33 cellular contexts compared by ENCODE assay signal in genomic region chr9:83479765-83480164, GRCh38.
"Had no signal": no experiment of that assay in that cellular context is flagged by ENCODE, and none has a peak within 500 bp of the region (broad histone marks: within the 10 kb centered on the region; RNA-seq: fewer than 3 reads in every experiment).

No MANE protein-coding gene starts in this region.

- H3K27ac ChIP-seq: adrenal gland, body of pancreas, brain microvascular endothelial cell, breast epithelium, VCaP had no signal

- H3K4me3 ChIP-seq: adrenal gland, body of pancreas, breast epithelium had no signal

- H3K36me3 ChIP-seq: adrenal gland, brain microvascular endothelial cell, breast epithelium had no signal

- DNase-seq: activated B cell treated with CpG ODN at 0.5 μM for 24 hours; activated CD4-positive, alpha-beta memory T cell treated with anti-CD3 and anti-CD28 coated beads for 36 hours; activated CD4-positive, alpha-beta T cell treated with anti-CD3 and anti-CD28 coated beads for 4 hours; activated CD4-positive, alpha-beta T cell treated with anti-CD3 and anti-CD28 coated beads, Interleukin-2, amount 10 ng/mL, durations not matched to agents 24 days and 14 days; activated CD4-positive, alpha-beta T cell treated with anti-CD3 and anti-CD28 coated beads, Interleukin-2, amount 50 U/mL, for 1 hour; activated CD4-positive, alpha-beta T cell treated with anti-CD3 and anti-CD28 coated beads, Interleukin-2, amount 50 U/mL, for 4 hours; activated CD4-positive, CD25-positive, alpha-beta regulatory T cell treated with anti-CD3 and anti-CD28 coated beads, Interleukin-2, amount 50 U/mL, for 72 hours; activated CD8-positive, alpha-beta memory T cell treated with anti-CD3 and anti-CD28 coated beads, Interleukin-2, amount 50 U/mL, for 4 hours; activated CD8-positive, alpha-beta T cell treated with anti-CD3 and anti-CD28 coated beads for 36 hours; activated effector memory CD4-positive, alpha-beta T cell treated with anti-CD3 and anti-CD28 coated beads, Interleukin-2, amount 50 U/mL, for 16 hours; activated gamma-delta T cell treated with Interleukin-2 at 50 U/mL for 16 hours; activated naive CD4-positive, alpha-beta T cell; activated naive CD4-positive, alpha-beta T cell treated with anti-CD3 and anti-CD28 coated beads for 36 hours; activated naive CD4-positive, alpha-beta T cell treated with anti-CD3 and anti-CD28 coated beads, Interleukin-2, amount 50 U/mL, for 16 hours; activated naive CD8-positive, alpha-beta T cell treated with anti-CD3 and anti-CD28 coated beads for 36 hours; activated T-cell treated with anti-CD3 and anti-CD28 coated beads for 4 hours; activated T-cell treated with anti-CD3 and anti-CD28 coated beads, Interleukin-2, amount 50 U/mL, for 1 hour; activated T-cell treated with anti-CD3 and anti-CD28 coated beads, Interleukin-2, amount 50 U/mL, for 4 hours; activated T-cell treated with anti-CD3 and anti-CD28 coated beads, Interleukin-2, amount 50 U/mL, for 72 hours; adrenal gland; amniotic stem cell; aorta; body of pancreas; brain microvascular endothelial cell; central memory CD4-positive, alpha-beta T cell; T-helper 2 cell; T-helper 9 cell had no signal

- H3K27me3 ChIP-seq: adrenal gland, body of pancreas, brain microvascular endothelial cell, breast epithelium had no signal

- H3K9me3 ChIP-seq: body of pancreas had no signal

- FAIRE-seq: astrocyte, TTC549 had no signal

- H3K4me1 ChIP-seq: adrenal gland, body of pancreas, breast epithelium had no signal

- ATAC-seq: activated CD8-positive, alpha-beta T cell treated with anti-CD3 and anti-CD28 coated beads for 36 hours; activated naive CD4-positive, alpha-beta T cell treated with anti-CD3 and anti-CD28 coated beads, Interleukin-2, amount 50 U/mL, for 72 hours; activated T-cell treated with anti-CD3 and anti-CD28 coated beads, Interleukin-2, amount 50 U/mL, for 4 hours; activated T-cell treated with anti-CD3 and anti-CD28 coated beads, Interleukin-2, amount 50 U/mL, for 72 hours; activated T-helper 17 cell treated with anti-CD3 and anti-CD28 coated beads, Interleukin-2, amount 50 U/mL, for 72 hours; body of pancreas had no signal
